Comparison of ENCODE assay signal across 8 cellular contexts in the genomic region with DNA sequence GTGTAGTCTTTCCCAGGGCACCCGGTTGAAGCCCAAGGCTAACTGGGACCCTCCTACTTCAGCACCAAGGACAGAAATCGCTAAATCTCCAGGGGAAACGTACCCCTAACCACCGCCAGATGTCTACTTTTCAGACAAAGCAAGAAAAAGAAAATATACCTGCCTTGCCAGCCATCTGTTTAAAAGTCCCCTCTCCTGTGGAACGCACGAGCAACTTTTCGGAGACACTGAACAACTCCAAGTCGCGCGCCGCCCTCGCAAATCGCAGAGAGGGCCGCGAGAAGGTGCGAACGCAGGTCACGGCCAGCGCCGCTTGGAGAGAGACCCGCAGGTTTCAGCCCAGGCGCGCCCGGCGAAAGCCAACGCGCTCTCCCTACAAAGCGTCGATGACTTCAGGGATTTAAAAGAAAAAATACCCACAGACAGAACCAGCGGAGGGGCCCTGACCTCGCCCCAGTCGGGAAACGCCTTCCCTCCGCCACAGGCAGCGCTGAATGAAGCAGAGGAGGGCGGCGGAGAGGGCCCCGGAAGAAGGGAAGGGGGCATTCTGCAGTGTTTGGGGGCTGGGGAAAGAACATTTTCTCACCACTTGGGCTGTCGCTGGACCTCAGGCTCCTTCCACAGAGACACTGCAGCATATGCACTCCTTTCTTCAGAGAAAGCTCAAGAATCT.
DNase-seq lines count a peak whose midpoint lies in the region; ATAC-seq, FAIRE-seq and TF ChIP-seq lines count a peak whose summit lies in the region.

No MANE protein-coding gene starts in this region.

- H3K9ac ChIP-seq in adipocyte (ENCODE audit: low read length) (no peak overlapping the region), kidney (ENCODE audit: low read length in 2 of 2) (no peak overlapping the region)

- peaks cover 39% of the 10 kb centered on the region for H3K27me3 Mint-ChIP-seq in activated CD4-positive, alpha-beta T cell treated with anti-CD3 and anti-CD28 coated beads for 36 hours

- no peaks in the 10 kb centered on the region for H3K36me3 Mint-ChIP-seq in activated CD4-positive, alpha-beta T cell treated with anti-CD3 and anti-CD28 coated beads for 36 hours (ENCODE audit: low read depth)

- TF ChIP-seq CTCF in kidney (IDR thresholded peaks at IDR 0.05; ENCODE audit: borderline replicate concordance, extremely low read depth, insufficient read depth) = no peak
- TF ChIP-seq CTCF in tibial nerve (IDR thresholded peaks at IDR 0.05) = no peak

- H3K9me3 ChIP-seq in adipocyte (ENCODE audit: control insufficient read depth, low read length) = peaks cover 8% of the 10 kb centered on the region
- peaks cover 3 to 7% of the 10 kb centered on the region in 2 donors for H3K9me3 ChIP-seq in kidney (ENCODE audit: control insufficient read depth in 1 of 2, low read length in 2 of 2)
- H3K9me3 ChIP-seq in tibial nerve = peaks cover 0 to 6% (median 0%) of the 10 kb centered on the region in 4 donors

- peak overlapping the region; percentile 6 for H3K4me3 Mint-ChIP-seq in activated CD4-positive, alpha-beta T cell treated with anti-CD3 and anti-CD28 coated beads for 36 hours

- H3K27me3 ChIP-seq in adipocyte (replicated peaks; ENCODE audit: control insufficient read depth, insufficient read depth, low read length) (peaks cover 47% of the 10 kb centered on the region), tibial nerve (peaks cover 0 to 39% of the 10 kb centered on the region in 2 donors)

- H3K4me1 ChIP-seq in adipocyte (ENCODE audit: control insufficient read depth, insufficient read depth, low read length) (peaks cover 8% of the 10 kb centered on the region), kidney (ENCODE audit: control insufficient read depth in 1 of 2, insufficient read depth in 1 of 2, low read depth in 1 of 2, low read length in 2 of 2) (no peaks in the 10 kb centered on the region), tibial nerve (peaks cover 0 to 20% (median 3%) of the 10 kb centered on the region in 4 donors)

- CTCF ChIA-PET in activated CD4-positive, alpha-beta T cell treated with anti-CD3 and anti-CD28 coated beads for 36 hours (lab: Charles Lee) = no interaction called here

- H3K36me3 ChIP-seq in adipocyte (ENCODE audit: control insufficient read depth, insufficient read depth, low read length, severe bottlenecking) (no peaks in the 10 kb centered on the region), kidney (ENCODE audit: control insufficient read depth in 1 of 2, insufficient read depth in 2 of 2, low read length in 2 of 2) (no peaks in the 10 kb centered on the region), tibial nerve (no peaks in the 10 kb centered on the region)

- peak; percentile 6 for DNase-seq in activated CD4-positive, alpha-beta T cell treated with anti-CD3 and anti-CD28 coated beads for 36 hours
- no peak for DNase-seq in activated CD4-positive, alpha-beta T cell treated with anti-CD3 and anti-CD28 coated beads, Interleukin-2, amount 50 U/mL, for 48 hours
- DNase-seq in adipocyte (ENCODE audit: low read depth) (no peak), kidney (peak; percentile 56), tibial nerve (ENCODE audit: low spot score in 2 of 2) (no peak), DMS79 treated with DMSO at 0.1 percent for 48 hours (lab: John Stamatoyannopoulos, UW) (no peak), HPDE6-E6E7 (ENCODE audit: extremely low spot score) (no peak)

- POLR2A ChIA-PET in activated CD4-positive, alpha-beta T cell treated with anti-CD3 and anti-CD28 coated beads for 36 hours (lab: Charles Lee) = no interaction called here

- H3K27ac ChIP-seq in kidney (ENCODE audit: low read depth in 2 of 2, low read length in 2 of 2) = no peak overlapping the region
- no peak overlapping the region for H3K27ac ChIP-seq in tibial nerve

- ATAC-seq in activated CD4-positive, alpha-beta T cell treated with anti-CD3 and anti-CD28 coated beads for 36 hours = no peak
- ATAC-seq in GM21717 (IDR thresholded peaks at IDR 0.05; ENCODE audit: unreplicated experiment) = no peak

- H3K4me3 ChIP-seq in adipocyte (ENCODE audit: low read length) (peak overlapping the region; percentile 70), kidney (ENCODE audit: low read length in 2 of 2) (peak overlapping the region; percentile 3 to 46), tibial nerve (peak overlapping the region in 3 of 4 donors; percentile 14 to 47 (median 27))

- no peak for FAIRE-seq in kidney (lab: Jason Lieb, UNC)

- no peak for TF ChIP-seq POLR2A in tibial nerve (IDR thresholded peaks at IDR 0.05)

- TF ChIP-seq EP300 in tibial nerve (IDR thresholded peaks at IDR 0.05) = no peak

- intact Hi-C loops in activated CD4-positive, alpha-beta T cell treated with anti-CD3 and anti-CD28 coated beads for 36 hours (cut with DNase I, micrococcal nuclease) = no loop called here
- intact Hi-C loops in kidney (cut with DNase I) = no loop called here

- no peaks in the 10 kb centered on the region for H3K9me3 Mint-ChIP-seq in activated CD4-positive, alpha-beta T cell treated with anti-CD3 and anti-CD28 coated beads for 36 hours (ENCODE audit: low read depth)

- peaks cover 8% of the 10 kb centered on the region for H3K4me1 Mint-ChIP-seq in activated CD4-positive, alpha-beta T cell treated with anti-CD3 and anti-CD28 coated beads for 36 hours

- H3K27ac Mint-ChIP-seq in activated CD4-positive, alpha-beta T cell treated with anti-CD3 and anti-CD28 coated beads for 36 hours = no peak overlapping the region

- 3 to 6% methylated on average over 37 to 39 of the region's 39 CpGs for WGBS in tibial nerve, 2 donors

Comparison
In these comparisons a context has a peak if more than half of its experiments do, and no peak if none do; other contexts are left out.
1. DNase-seq: peak in activated CD4-positive, alpha-beta T cell treated with anti-CD3 and anti-CD28 coated beads for 36 hours (single experiment) and kidney (single experiment); none in activated CD4-positive, alpha-beta T cell treated with anti-CD3 and anti-CD28 coated beads, Interleukin-2, amount 50 U/mL, for 48 hours (0 of 2), adipocyte (single experiment), tibial nerve (0 of 2), DMS79 treated with DMSO at 0.1 percent for 48 hours (single experiment) and HPDE6-E6E7 (single experiment).
2. Peak in every context shown above with its lines, with median percentiles within 50 percentile points of each other: H3K4me3 ChIP-seq.